1 cellular context compared by ENCODE assay signal in genomic region chr10:70148516-70148915, GRCh38.
TF ChIP-seq lines count a peak whose summit lies in the region.

No MANE protein-coding gene starts in this region.

TF ChIP-seq in HepG2, 621 proteins besides CTCF, POLR2A, EP300 and RAD21:
- TF ChIP-seq, protein P1, sequence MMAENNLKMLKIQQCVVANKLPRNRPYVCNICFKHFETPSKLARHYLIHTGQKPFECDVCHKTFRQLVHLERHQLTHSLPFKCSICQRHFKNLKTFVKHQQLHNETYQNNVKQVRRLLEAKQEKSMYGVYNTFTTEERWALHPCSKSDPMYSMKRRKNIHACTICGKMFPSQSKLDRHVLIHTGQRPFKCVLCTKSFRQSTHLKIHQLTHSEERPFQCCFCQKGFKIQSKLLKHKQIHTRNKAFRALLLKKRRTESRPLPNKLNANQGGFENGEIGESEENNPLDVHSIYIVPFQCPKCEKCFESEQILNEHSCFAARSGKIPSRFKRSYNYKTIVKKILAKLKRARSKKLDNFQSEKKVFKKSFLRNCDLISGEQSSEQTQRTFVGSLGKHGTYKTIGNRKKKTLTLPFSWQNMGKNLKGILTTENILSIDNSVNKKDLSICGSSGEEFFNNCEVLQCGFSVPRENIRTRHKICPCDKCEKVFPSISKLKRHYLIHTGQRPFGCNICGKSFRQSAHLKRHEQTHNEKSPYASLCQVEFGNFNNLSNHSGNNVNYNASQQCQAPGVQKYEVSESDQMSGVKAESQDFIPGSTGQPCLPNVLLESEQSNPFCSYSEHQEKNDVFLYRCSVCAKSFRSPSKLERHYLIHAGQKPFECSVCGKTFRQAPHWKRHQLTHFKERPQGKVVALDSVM (CRISPR knock-in tag; IDR thresholded peaks at IDR 0.05), result peak; percentile 21; the same call in 1 of the 2 replicates
- TF ChIP-seq ZNF775 (CRISPR knock-in tag; IDR thresholded peaks at IDR 0.05; ENCODE audit: borderline replicate concordance) (no peak), ZFAT (CRISPR knock-in tag; conservative IDR thresholded peaks at IDR 0.05) (no peak), ZNF589 (CRISPR knock-in tag; conservative IDR thresholded peaks at IDR 0.05) (no peak)
